Comparison of ENCODE assay signal across 34 cellular contexts in the genomic region with DNA sequence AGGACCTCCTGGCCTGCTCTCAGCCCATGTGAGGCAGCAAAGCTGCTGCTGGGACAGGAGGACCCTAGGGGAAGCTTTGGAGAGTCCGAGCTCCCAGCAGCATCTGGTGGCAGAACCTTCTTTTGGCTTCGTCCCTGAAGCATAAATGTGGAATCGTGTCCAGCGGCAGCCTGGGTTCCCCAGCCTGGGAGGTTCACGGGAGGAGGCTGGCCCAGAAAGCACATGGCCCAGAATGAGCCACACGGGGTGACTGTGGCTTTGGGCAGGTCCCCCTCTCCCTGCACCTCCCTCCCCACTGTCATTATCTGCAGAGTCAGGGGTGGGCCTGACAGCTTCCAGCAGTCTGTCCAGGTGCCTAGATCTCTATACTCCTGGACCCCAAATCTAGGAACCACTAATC.
"Had no signal": no experiment of that assay in that cellular context is flagged by ENCODE, and none has a peak within 500 bp of the region (broad histone marks: within the 10 kb centered on the region; RNA-seq: fewer than 3 reads in every experiment).

No MANE protein-coding gene starts in this region.

- DNase-seq: Karpas-422, Kasumi-1, MG63, MM.1S, MV-4-11, NCI-H1048, NCI-H1092, NCI-H1092 treated with DMSO at 0.1 percent for 48 hours, NCI-H1105, NCI-H1105 treated with DMSO at 0.1 percent for 48 hours, NCI-H1417, NCI-H1417 treated with DMSO at 0.1 percent for 48 hours, NCI-H1436, NCI-H1436 treated with DMSO at 0.1 percent for 48 hours, NCI-H146, NCI-H1694, NCI-H1694 treated with DMSO at 0.1 percent for 48 hours, NCI-H187, NCI-H187 treated with DMSO at 0.1 percent for 48 hours, NCI-H1930, NCI-H2029, NCI-H2029 treated with DMSO at 0.1 percent for 48 hours, NCI-H2081, NCI-H2081 treated with DMSO at 0.1 percent for 48 hours, NCI-H2107, NCI-H2171, NCI-H2171 treated with DMSO at 0.1 percent for 48 hours, NCI-H2227 treated with DMSO at 0.1 percent for 48 hours, NCI-H226, NCI-H345, NCI-H446, NCI-H446 treated with DMSO at 0.1 percent for 48 hours, NCI-H510A, NCI-H510A treated with DMSO at 0.1 percent for 48 hours had no signal

- H3K4me3 ChIP-seq: MG63 had no signal

- H3K9me3 ChIP-seq: MG63 had no signal

- H3K27me3 ChIP-seq: MG63 had no signal

- H3K36me3 ChIP-seq: MG63 had no signal
